Comparison of ENCODE assay signal across 1 cellular context in the genomic region with DNA sequence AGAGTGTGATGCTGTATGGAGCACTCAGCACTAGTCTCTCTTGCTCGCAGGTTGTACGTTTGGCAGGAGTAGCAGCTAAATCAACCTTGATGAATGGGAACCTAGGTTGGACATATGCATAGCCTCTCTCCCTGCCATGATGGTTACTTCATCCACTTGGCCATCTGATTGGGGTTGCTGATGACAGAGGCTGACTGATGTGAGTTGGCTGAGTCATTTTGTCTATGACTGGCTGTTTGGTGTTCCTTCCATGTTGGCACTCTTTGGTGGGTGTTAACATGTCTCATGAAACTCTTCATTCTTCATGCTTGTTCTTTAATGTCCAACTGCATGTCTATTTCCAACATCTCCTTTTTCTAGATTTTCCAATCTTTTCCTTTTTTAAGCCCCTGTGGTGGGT.
TF ChIP-seq lines count a peak whose summit lies in the region.

No MANE protein-coding gene starts in this region.

TF ChIP-seq in H1, 55 proteins besides CTCF, POLR2A, EP300 and RAD21:
- TF ChIP-seq SP1 (IDR thresholded peaks at IDR 0.05; ENCODE audit: low read depth, low read length) (no peak), RXRA (IDR thresholded peaks at IDR 0.05; ENCODE audit: insufficient read depth, low read depth, low read length) (no peak), SP4 (IDR thresholded peaks at IDR 0.05; ENCODE audit: low read length) (no peak), GTF2F1 (IDR thresholded peaks at IDR 0.05; ENCODE audit: borderline replicate concordance, low read depth, low read length) (no peak), NANOG (IDR thresholded peaks at IDR 0.05; ENCODE audit: insufficient read depth, low read depth, low read length, poor library complexity, severe bottlenecking) (no peak), EGR1 (IDR thresholded peaks at IDR 0.05; ENCODE audit: borderline replicate concordance, low read depth, low read length) (no peak), BCL11A (IDR thresholded peaks at IDR 0.05; ENCODE audit: low read depth in 2 of 2, low read length in 2 of 2) (no peak), TAF1 (IDR thresholded peaks at IDR 0.05; ENCODE audit: low read depth, low read length) (no peak), NRF1 (IDR thresholded peaks at IDR 0.05; ENCODE audit: low read depth, low read length) (no peak), TCF12 (IDR thresholded peaks at IDR 0.05; ENCODE audit: low read depth, low read length) (no peak), CHD7 (IDR thresholded peaks at IDR 0.05; ENCODE audit: insufficient replicate concordance, low read length) (no peak), GABPA (IDR thresholded peaks at IDR 0.05; ENCODE audit: borderline replicate concordance, insufficient read depth, low read length) (no peak), SIX5 (IDR thresholded peaks at IDR 0.05; ENCODE audit: low read depth, low read length) (no peak), ASH2L (IDR thresholded peaks at IDR 0.05; ENCODE audit: low read length) (no peak), CREB1 (IDR thresholded peaks at IDR 0.05) (no peak), BACH1 (IDR thresholded peaks at IDR 0.05; ENCODE audit: low read length) (no peak), BRCA1 (IDR thresholded peaks at IDR 0.05; ENCODE audit: low read depth, low read length) (no peak), POLR2AphosphoS5 (IDR thresholded peaks at IDR 0.05; ENCODE audit: low read depth, low read length) (no peak), KDM4A (IDR thresholded peaks at IDR 0.05; ENCODE audit: low read depth, low read length, severe bottlenecking) (no peak), EZH2 (IDR thresholded peaks at IDR 0.05; ENCODE audit: low read depth, low read length, severe bottlenecking) (no peak)
